Comparison of ENCODE assay signal across 9 cellular contexts in the genomic region with DNA sequence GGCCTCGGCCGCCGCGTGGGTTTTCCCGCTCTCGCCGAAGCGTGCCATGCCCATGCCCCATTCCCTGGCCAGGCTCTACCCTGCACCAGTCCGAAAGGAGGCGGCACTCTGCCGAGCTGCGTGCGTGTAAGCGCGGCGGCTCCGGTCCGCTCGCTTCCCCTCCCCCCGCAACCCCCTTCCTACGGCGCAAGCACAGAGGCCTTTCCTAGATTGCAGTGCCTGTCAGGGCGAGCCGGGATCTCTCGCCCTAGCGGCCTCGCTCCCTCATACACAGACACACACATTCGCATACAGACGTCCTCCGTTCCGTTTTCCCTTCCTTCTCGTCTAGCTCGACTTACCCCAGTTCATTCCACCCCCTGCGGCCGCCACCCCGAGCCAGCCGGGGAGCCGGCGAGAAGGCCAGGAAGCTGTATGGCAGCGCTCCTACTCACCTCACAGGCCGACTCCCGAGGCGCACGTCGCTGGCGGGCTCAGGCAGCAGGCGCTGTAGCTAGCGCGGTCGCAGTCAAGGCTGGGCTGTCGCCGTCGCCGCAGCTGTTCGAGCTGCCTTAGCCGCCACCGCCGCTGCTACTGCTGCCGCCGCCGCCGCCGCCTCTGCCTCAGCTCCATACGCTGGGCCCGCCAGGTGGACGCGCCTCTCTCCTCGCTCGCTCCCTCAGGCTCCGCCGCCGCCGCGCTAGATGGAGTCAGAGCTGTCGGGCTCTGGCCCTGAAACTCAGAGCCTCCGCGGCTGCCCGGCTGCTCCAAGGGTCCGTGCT. TPM values are rescaled to one million over a fixed set of nuclear protein-coding genes. Genes with fewer than 3 reads are reported as not detected.
A peak's percentile ranks its signal among the peaks of the same experiment; 100 is the strongest.
DNase-seq lines count a peak whose midpoint lies in the region; ATAC-seq, FAIRE-seq and TF ChIP-seq lines count a peak whose summit lies in the region.
"Had no signal": no experiment of that assay in that cellular context is flagged by ENCODE, and none has a peak within 500 bp of the region (broad histone marks: within the 10 kb centered on the region; RNA-seq: fewer than 3 reads in every experiment).

No MANE protein-coding gene starts in this region.

- peak; percentile 46 for FAIRE-seq in A549 (lab: Jason Lieb, UNC)

- TF ChIP-seq POLR2A in A549 (IDR thresholded peaks at IDR 0.05; ENCODE audit: low read length) (no peak), prostate gland (IDR thresholded peaks at IDR 0.05) (no peak)

- DNase-seq in A549 (ENCODE audit: low read depth in 1 of 2, low spot score in 1 of 2) = peak; percentile 12 to 19
- peak; percentile 72 for DNase-seq in NCI-H510A treated with DMSO at 0.1 percent for 48 hours (lab: John Stamatoyannopoulos, UW)
- peak; percentile 42 for DNase-seq in activated naive CD4-positive, alpha-beta T cell treated with anti-CD3 and anti-CD28 coated beads, Interleukin-2, amount 50 U/mL, for 16 hours
- peak; percentile 40 for DNase-seq in left ventricle myocardium superior
- peak; percentile 46 for DNase-seq in prostate gland (ENCODE audit: low spot score)
- DNase-seq in NK-92 treated with Interleukin-12 subunit alpha and Interleukin-12 subunit beta, amount 100 ng/mL, for 24 hours (lab: John Stamatoyannopoulos, UW) = no peak

- H3K27me3 ChIP-seq in prostate gland (replicated peaks; ENCODE audit: insufficient read depth) = no peaks in the 10 kb centered on the region

- CTCF ChIA-PET in A549 (lab: Yijun Ruan, JAX) = interaction anchor here (0.9 kb wide), 1 partner anchor 20 kb away, joined by 3 read pairs; no protein-coding TSS in a partner anchor

- ATAC-seq in A549 (peak; percentile 79 to 87), GM18508 (IDR thresholded peaks at IDR 0.05; ENCODE audit: insufficient read depth, unreplicated experiment) (peak; percentile 22), HG03025 (IDR thresholded peaks at IDR 0.05; ENCODE audit: low FRiP score, unreplicated experiment) (peak; percentile 45), left ventricle myocardium superior (peak; percentile 84)

- intact Hi-C loops in left ventricle myocardium superior (cut with micrococcal nuclease) = no loop called here
- intact Hi-C loops in prostate gland (cut with DNase I) = loop anchor here (10.0 kb wide), 3 partner anchors 230 to 600 kb away; a partner anchor contains a TSS

- no peak for TF ChIP-seq RAD21 in A549 (conservative IDR thresholded peaks at IDR 0.05 in 1 of 2, IDR thresholded peaks at IDR 0.05 in 1 of 2)

- WGBS in A549 (ENCODE audit: missing lambda C conversion rate) = 15% methylated on average over 19 of the region's 79 CpGs
- whole genome bisulfite sequencing in prostate gland = 0% methylated on average over 14 of the region's 79 CpGs

- peaks cover 7% of the 10 kb centered on the region; the same call in 1 of the 3 replicates for H3K9me3 ChIP-seq in A549
- H3K9me3 ChIP-seq in prostate gland = no peaks in the 10 kb centered on the region

- peak overlapping the region; percentile 49 for H3K4me3 ChIP-seq in A549
- H3K4me3 ChIP-seq in prostate gland = peak overlapping the region; percentile 39 to 43

- peak overlapping the region; percentile 94 for H3K4me2 ChIP-seq in A549

- no peaks in the 10 kb centered on the region for H3K4me1 ChIP-seq in A549
- no peaks in the 10 kb centered on the region for H3K4me1 ChIP-seq in prostate gland (replicated peaks)

- POLR2A ChIA-PET in A549 (lab: Yijun Ruan, JAX) = no interaction called here

- TF ChIP-seq CTCF in A549 (IDR thresholded peaks at IDR 0.05) (no peak), prostate gland (IDR thresholded peaks at IDR 0.05) (no peak)

- no peaks in the 10 kb centered on the region for H3K36me3 ChIP-seq in prostate gland

- peak overlapping the region in 1 of 2 experiments; percentile 21; a peak in 1 of 6 replicates for H3K27ac ChIP-seq in A549
- H3K27ac ChIP-seq in prostate gland = peak overlapping the region; percentile 78 to 82

- TF ChIP-seq EP300 in A549 (IDR thresholded peaks at IDR 0.05) = no peak

TF ChIP-seq in A549, 52 proteins besides CTCF, POLR2A, EP300 and RAD21:
- no peak for TF ChIP-seq ZC3H11A (IDR thresholded peaks at IDR 0.05)
- TF ChIP-seq EHMT2 (IDR thresholded peaks at IDR 0.05; ENCODE audit: low read depth) = no peak
- TF ChIP-seq RCOR1 (IDR thresholded peaks at IDR 0.05; ENCODE audit: low read depth, low read length) = no peak
- TF ChIP-seq, protein P1, sequence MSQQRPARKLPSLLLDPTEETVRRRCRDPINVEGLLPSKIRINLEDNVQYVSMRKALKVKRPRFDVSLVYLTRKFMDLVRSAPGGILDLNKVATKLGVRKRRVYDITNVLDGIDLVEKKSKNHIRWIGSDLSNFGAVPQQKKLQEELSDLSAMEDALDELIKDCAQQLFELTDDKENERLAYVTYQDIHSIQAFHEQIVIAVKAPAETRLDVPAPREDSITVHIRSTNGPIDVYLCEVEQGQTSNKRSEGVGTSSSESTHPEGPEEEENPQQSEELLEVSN (IDR thresholded peaks at IDR 0.05; ENCODE audit: borderline replicate concordance, low read depth) = peak; percentile 94
- TF ChIP-seq, protein P2, sequence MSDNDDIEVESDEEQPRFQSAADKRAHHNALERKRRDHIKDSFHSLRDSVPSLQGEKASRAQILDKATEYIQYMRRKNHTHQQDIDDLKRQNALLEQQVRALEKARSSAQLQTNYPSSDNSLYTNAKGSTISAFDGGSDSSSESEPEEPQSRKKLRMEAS (IDR thresholded peaks at IDR 0.05) = peak; percentile 81
- no peak for TF ChIP-seq HOXB5 (CRISPR knock-in tag; IDR thresholded peaks at IDR 0.05)

RNA-seq across cellular contexts. Expression of a gene that starts 0.6 kb away (rescaled TPM):
- 0.04 and 0.08 TPM in 2 replicates for polyA plus RNA-seq in A549 (2011; rRNA removed)
- polyA plus RNA-seq in A549 (2012; cell fraction: cytosol; rRNA removed) = under 0.01 TPM in 1 of 2 replicates, not detected in the other
- polyA plus RNA-seq in A549 (2012; cell fraction: nucleus; rRNA removed) = not detected in 2 replicates
- 0.01 to 0.07 TPM in 2 of 3 replicates, not detected in the other for polyA plus RNA-seq in A549 (2017; fragmentation: RNase III; extraction: RNeasy Plus Mini Kit Qiagen cat#74134 plus additional on column Dnase treatment)
- polyA minus RNA-seq in A549 (2011; rRNA and poly(A)+ RNA removed) = 0.05 TPM in 1 of 2 replicates, not detected in the other
- total RNA-seq in left ventricle myocardium superior = 0.32 TPM
- total RNA-seq in prostate gland = 1 to 10 TPM; 1.2 to 4.7 TPM
- total RNA-seq: pulmonary artery endothelial cell had no signal

Comparison
In these comparisons a context has a peak if more than half of its experiments do, and no peak if none do; other contexts are left out.
1. ATAC-seq: peak in every context shown above with its lines; median percentile 84 in left ventricle myocardium superior; 83 in A549; 45 in HG03025; 22 in GM18508.